7 cellular contexts compared by ENCODE assay signal in genomic region chr12:91109148-91109564, GRCh38. TPM values are rescaled to one million over a fixed set of nuclear protein-coding genes. Genes with fewer than 3 reads are reported as not detected.
DNase-seq lines count a peak whose midpoint lies in the region; ATAC-seq, FAIRE-seq and TF ChIP-seq lines count a peak whose summit lies in the region.

No MANE protein-coding gene starts in this region.

- no peak overlapping the region for H3K4me3 Mint-ChIP-seq in T-helper 2 cell treated with Interferon-gamma antibody and Interleukin-4, amounts not matched to agents 5 μg/mL and 100 μg/mL, for 36 hours

- H3K9me3 ChIP-seq in H1 (ENCODE audit: insufficient read depth in 2 of 2, low read depth in 1 of 2, low read length in 1 of 2), result no peaks in the 10 kb centered on the region
- no peaks in the 10 kb centered on the region for H3K9me3 ChIP-seq in mesodermal cell (ENCODE audit: control insufficient read depth, low read length)

- H2BK5ac ChIP-seq in H1 (ENCODE audit: low read depth, low read length), result no peak overlapping the region

- H3K36me3 ChIP-seq in H1 (ENCODE audit: control insufficient read depth in 2 of 4, insufficient read depth in 4 of 4, low read length in 3 of 4) (no peaks in the 10 kb centered on the region), mesodermal cell (ENCODE audit: control insufficient read depth, insufficient read depth, low read length) (no peaks in the 10 kb centered on the region)

- H3K79me1 ChIP-seq in H1 (ENCODE audit: low read depth, low read length), result no peaks in the 10 kb centered on the region

- no peak overlapping the region for H3K27ac ChIP-seq in H1 (ENCODE audit: low read depth, low read length)
- H3K27ac ChIP-seq in mesodermal cell (ENCODE audit: low read depth, low read length, severe bottlenecking), result peak overlapping the region; percentile 51

- no peak overlapping the region for H3K4me3 ChIP-seq in H1 (ENCODE audit: extremely low read depth in 1 of 4, insufficient read depth in 2 of 4, low read depth in 3 of 4, low read length in 4 of 4)
- H3K4me3 ChIP-seq in mesodermal cell (ENCODE audit: extremely low read depth, insufficient read depth, low read length, poor library complexity, severe bottlenecking), result peak overlapping the region; percentile 22

- no peak overlapping the region for H4K5ac ChIP-seq in H1 (ENCODE audit: insufficient read length, low read depth, low read length)

- H3K23ac ChIP-seq in H1 (ENCODE audit: insufficient read length), result no peak overlapping the region

- no peaks in the 10 kb centered on the region for H3K79me2 ChIP-seq in H1 (ENCODE audit: control insufficient read depth in 1 of 2, insufficient read depth in 2 of 2, low read length in 2 of 2)

- no peaks in the 10 kb centered on the region for H3K27me3 Mint-ChIP-seq in T-helper 2 cell treated with Interferon-gamma antibody and Interleukin-4, amounts not matched to agents 5 μg/mL and 100 μg/mL, for 36 hours (ENCODE audit: low read depth)

- H2AFZ ChIP-seq in H1 (ENCODE audit: low read length), result 0 out of 2 replicates have a peak overlapping the region, but pooled peaks have one; percentile 4

- no peaks in the 10 kb centered on the region for H3K23me2 ChIP-seq in H1 (ENCODE audit: low read depth, low read length)

- no peak overlapping the region for H4K91ac ChIP-seq in H1 (replicated peaks; ENCODE audit: insufficient read length, low read length)

- CTCF ChIA-PET in H1 (lab: Charles Lee; ENCODE audit: partially characterized antibody), result interaction anchor here (0.6 to 3.5 kb wide), 42 partner anchors 9 to 246 kb away, joined by 3 to 29 read pairs (median 4); partner anchors contain the start of gene DCN

- WGBS in H1 (ENCODE audit: extremely low coverage in 1 of 2, insufficient coverage in 1 of 2, insufficient read length in 1 of 2, insufficient replicate concordance in 2 of 2, low coverage in 1 of 2, low lambda C conversion rate in 2 of 2, missing lambda C conversion rate in 1 of 2), 2 experiments, result 16% methylated on average over 7 of the region's 7 CpGs; no CpG with 5 or more reads in 1 of the 2 experiments
- 0 to 21% methylated on average over 1 to 5 of the region's 7 CpGs for WGBS in mesodermal cell (ENCODE audit: insufficient coverage in 2 of 2), 2 experiments

- peak; percentile 77 for ATAC-seq in GM21786 (IDR thresholded peaks at IDR 0.05; ENCODE audit: unreplicated experiment)

- H2BK120ac ChIP-seq in H1 (replicated peaks; ENCODE audit: low read depth, low read length), result no peak overlapping the region

- no peak overlapping the region for H3K56ac ChIP-seq in H1 (replicated peaks; ENCODE audit: insufficient read length, low read depth, low read length)

- DNase-seq in T-helper 2 cell treated with Interferon-gamma antibody and Interleukin-4, amounts not matched to agents 5 μg/mL and 100 μg/mL, for 36 hours (ENCODE audit: low spot score), result peak; percentile 29
- DNase-seq in H1 (ENCODE audit: low read depth in 1 of 2, low spot score in 2 of 2) (peak; percentile 69 to 90), superior temporal gyrus (ENCODE audit: extremely low spot score) (peak; percentile 44)

- no peaks in the 10 kb centered on the region for H3K36me3 Mint-ChIP-seq in T-helper 2 cell treated with Interferon-gamma antibody and Interleukin-4, amounts not matched to agents 5 μg/mL and 100 μg/mL, for 36 hours (ENCODE audit: low read depth)

- H3K4me1 Mint-ChIP-seq in T-helper 2 cell treated with Interferon-gamma antibody and Interleukin-4, amounts not matched to agents 5 μg/mL and 100 μg/mL, for 36 hours (ENCODE audit: low read depth), result no peaks in the 10 kb centered on the region

- no peak overlapping the region for H3K9ac ChIP-seq in H1 (replicated peaks in 1 of 4; ENCODE audit: extremely low read depth in 1 of 4, low read depth in 3 of 4, low read length in 3 of 4)

- H3K4me1 ChIP-seq in H1 (replicated peaks in 1 of 4; ENCODE audit: control insufficient read depth in 3 of 4, insufficient read depth in 4 of 4, low read length in 3 of 4) (no peaks in the 10 kb centered on the region), mesodermal cell (ENCODE audit: control insufficient read depth, insufficient read depth, low read length, poor library complexity, severe bottlenecking) (peaks cover 3% of the 10 kb centered on the region)

- TF ChIP-seq RAD21 in H1 (IDR thresholded peaks at IDR 0.05 in 1 of 2, conservative IDR thresholded peaks at IDR 0.05 in 1 of 2; ENCODE audit: low read depth in 2 of 2, low read length in 2 of 2), result peak; percentile 62 to 69

- peak; percentile 66 for FAIRE-seq in H1 (lab: Jason Lieb, UNC)

- no peaks in the 10 kb centered on the region for H4K20me1 ChIP-seq in H1 (replicated peaks in 1 of 2; ENCODE audit: control insufficient read depth in 1 of 2, insufficient read depth in 2 of 2, low read length in 2 of 2)

- no peak overlapping the region for H3K4me2 ChIP-seq in H1 (ENCODE audit: insufficient read depth in 1 of 2, low read depth in 2 of 2, low read length in 2 of 2)

- no peak overlapping the region for H2AK5ac ChIP-seq in H1 (ENCODE audit: low read depth, low read length)

- no peaks in the 10 kb centered on the region for H3K27me3 ChIP-seq in H1 (replicated peaks in 1 of 4; ENCODE audit: control insufficient read depth in 3 of 4, extremely low read depth in 1 of 4, insufficient read depth in 3 of 4, low read length in 3 of 4)

- TF ChIP-seq POLR2A in H1 (IDR thresholded peaks at IDR 0.05; ENCODE audit: control extremely low read depth in 1 of 2, low read depth in 2 of 2, low read length in 2 of 2), result no peak

- no peak overlapping the region for H2BK12ac ChIP-seq in H1 (ENCODE audit: low read depth, low read length)

- H3K27ac Mint-ChIP-seq in T-helper 2 cell treated with Interferon-gamma antibody and Interleukin-4, amounts not matched to agents 5 μg/mL and 100 μg/mL, for 36 hours, result no peak overlapping the region

- H3K4ac ChIP-seq in H1 (replicated peaks; ENCODE audit: insufficient read length, low read depth, low read length), result no peak overlapping the region

- no peak overlapping the region for H2BK20ac ChIP-seq in H1 (ENCODE audit: low read length)

- no peak for TF ChIP-seq EP300 in H1 (IDR thresholded peaks at IDR 0.05; ENCODE audit: borderline replicate concordance in 1 of 2, low read depth in 2 of 2, low read length in 2 of 2)

- no peaks in the 10 kb centered on the region for H3K9me3 Mint-ChIP-seq in T-helper 2 cell treated with Interferon-gamma antibody and Interleukin-4, amounts not matched to agents 5 μg/mL and 100 μg/mL, for 36 hours

- peak; percentile 76 for TF ChIP-seq CTCF in GM12873 (IDR thresholded peaks at IDR 0.05; ENCODE audit: insufficient read depth, low read depth, low read length, missing control alignments)
- TF ChIP-seq CTCF in LNCAP (IDR thresholded peaks at IDR 0.05), result peak; percentile 86
- peak; percentile 61 to 75 (median 64) for TF ChIP-seq CTCF in H1 (IDR thresholded peaks at IDR 0.05; ENCODE audit: control extremely low read depth in 1 of 3, insufficient read depth in 1 of 3, low read depth in 1 of 3, low read length in 3 of 3)

- no peak overlapping the region for H3K18ac ChIP-seq in H1 (ENCODE audit: extremely low read depth, low read length)

- POLR2A ChIA-PET in H1 (lab: Charles Lee; ENCODE audit: partially characterized antibody), result no interaction called here

- H2BK15ac ChIP-seq in H1 (ENCODE audit: low read length), result no peak overlapping the region

- H3K14ac ChIP-seq in H1 (ENCODE audit: insufficient read length), result no peak overlapping the region

- no peak overlapping the region for H4K8ac ChIP-seq in H1 (ENCODE audit: extremely low read depth, insufficient read depth, low read length)

TF ChIP-seq in H1, 55 proteins besides CTCF, POLR2A, EP300 and RAD21 (continues in another document):
- TF ChIP-seq SAP30 (IDR thresholded peaks at IDR 0.05; ENCODE audit: insufficient read depth, insufficient replicate concordance, low read length), result no peak
- no peak for TF ChIP-seq GABPA (IDR thresholded peaks at IDR 0.05; ENCODE audit: borderline replicate concordance, insufficient read depth, low read length)
- TF ChIP-seq RFX5 (IDR thresholded peaks at IDR 0.05; ENCODE audit: borderline replicate concordance, low read depth, low read length), result no peak

RNA-seq across cellular contexts. Expression of gene LUM, which starts 2.1 kb away (rescaled TPM):
- total RNA-seq in H1 (2021; fragmentation: NEBNext Ultra II Directional; extraction: Animal tissue kit (Norgen Biotek cat#: 25700)), result not detected in 2 replicates
- polyA plus RNA-seq in H1 (2011; rRNA removed), result not detected in 2 replicates
- 0.03 TPM for polyA plus RNA-seq in H1 (2011; cell fraction: cytosol; rRNA removed)
- not detected for polyA plus RNA-seq in H1 (2011; cell fraction: nucleus; rRNA removed)
- 0.24 to 0.37 TPM in 2 of 4 replicates, not detected in the others for polyA plus RNA-seq in H1 (2012, experiment 1 of 2)
- polyA plus RNA-seq in H1 (2012, experiment 2 of 2), result not detected
- not detected for polyA plus RNA-seq in H1 (2013, experiment 1 of 2)
- polyA plus RNA-seq in H1 (2013, experiment 2 of 2), result not detected
- 0.22 TPM in 1 of 2 replicates, not detected in the other for polyA minus RNA-seq in H1 (2011; rRNA and poly(A)+ RNA removed)
- polyA minus RNA-seq in H1 (2011; cell fraction: cytosol; rRNA and poly(A)+ RNA removed), result not detected
- not detected for polyA minus RNA-seq in H1 (2011; cell fraction: nucleus; rRNA and poly(A)+ RNA removed)
- 405 TPM for polyA plus RNA-seq in mesodermal cell (2013, experiment 1 of 2)
- 652 TPM for polyA plus RNA-seq in mesodermal cell (2013, experiment 2 of 2)

RNA-seq across cellular contexts. Expression of gene KERA, which starts 51.3 kb away (rescaled TPM):
- not detected in 2 replicates for total RNA-seq in H1 (2021; fragmentation: NEBNext Ultra II Directional; extraction: Animal tissue kit (Norgen Biotek cat#: 25700))
- not detected in 2 replicates for polyA plus RNA-seq in H1 (2011; rRNA removed)
- not detected for polyA plus RNA-seq in H1 (2011; cell fraction: cytosol; rRNA removed)
- not detected for polyA plus RNA-seq in H1 (2011; cell fraction: nucleus; rRNA removed)
- polyA plus RNA-seq in H1 (2012, experiment 1 of 2), result not detected in 4 replicates
- not detected for polyA plus RNA-seq in H1 (2012, experiment 2 of 2)
- not detected for polyA plus RNA-seq in H1 (2013, experiment 1 of 2)
- polyA plus RNA-seq in H1 (2013, experiment 2 of 2), result not detected
- polyA minus RNA-seq in H1 (2011; rRNA and poly(A)+ RNA removed), result not detected in 2 replicates
- polyA minus RNA-seq in H1 (2011; cell fraction: cytosol; rRNA and poly(A)+ RNA removed), result not detected
- polyA minus RNA-seq in H1 (2011; cell fraction: nucleus; rRNA and poly(A)+ RNA removed), result not detected
- not detected for polyA plus RNA-seq in mesodermal cell (2013, experiment 1 of 2)
- polyA plus RNA-seq in mesodermal cell (2013, experiment 2 of 2), result not detected

Comparison
In these comparisons a context has a peak if more than half of its experiments do, and no peak if none do; other contexts are left out.
1. DNase-seq: peak in every context shown above with its lines; median percentile 80 in H1; 44 in superior temporal gyrus; 29 in T-helper 2 cell treated with Interferon-gamma antibody and Interleukin-4, amounts not matched to agents 5 μg/mL and 100 μg/mL, for 36 hours.